21 cellular contexts compared by ENCODE assay signal in genomic region chr11:1260620-1261019, GRCh38. TPM values are rescaled to one million over a fixed set of nuclear protein-coding genes. Genes with fewer than 3 reads are reported as not detected.
"Had no signal": no experiment of that assay in that cellular context is flagged by ENCODE, and none has a peak within 500 bp of the region (broad histone marks: within the 10 kb centered on the region; RNA-seq: fewer than 3 reads in every experiment).

No MANE protein-coding gene starts in this region.

- H3K27ac Mint-ChIP-seq: dendritic cell treated with granulocyte-macrophage colony-stimulating factor and Interleukin-4, amounts not matched to agents 40 ng/mL and 50 ng/mL, for 4 days; nephron progenitor cell; stimulated activated naive CD8-positive, alpha-beta T cell treated with anti-CD3 and anti-CD28 coated beads, Interleukin-15, Interleukin-2, amounts not matched to agents 100 ng/mL and 50 ng/mL, for 24 hours had no signal

- H3K36me3 ChIP-seq: esophagus squamous epithelium, gastroesophageal sphincter, tibial artery, upper lobe of left lung, uterus had no signal

- H3K4me3 ChIP-seq: esophagus squamous epithelium, gastroesophageal sphincter, hepatocyte, lung, tibial artery, upper lobe of left lung, uterus had no signal

- H3K9me3 ChIP-seq: esophagus squamous epithelium, gastroesophageal sphincter, tibial artery, upper lobe of left lung, uterus had no signal

- H3K27me3 ChIP-seq: gastroesophageal sphincter, hepatocyte, upper lobe of left lung, uterus had no signal

- H2AFZ ChIP-seq: hepatocyte had no signal

- H3K4me3 Mint-ChIP-seq: dendritic cell treated with granulocyte-macrophage colony-stimulating factor and Interleukin-4, amounts not matched to agents 40 ng/mL and 50 ng/mL, for 4 days; effector memory CD8-positive, alpha-beta T cell; nephron progenitor cell; stimulated activated naive CD8-positive, alpha-beta T cell treated with anti-CD3 and anti-CD28 coated beads, Interleukin-15, Interleukin-2, amounts not matched to agents 100 ng/mL and 50 ng/mL, for 24 hours had no signal

- H3K4me2 ChIP-seq: hepatocyte had no signal

- H3K27ac ChIP-seq: epithelial cell of prostate, esophagus squamous epithelium, gastroesophageal sphincter, hepatocyte, tibial artery, upper lobe of left lung, uterus had no signal

- ATAC-seq: effector memory CD8-positive, alpha-beta T cell; left ventricle myocardium superior had no signal

- DNase-seq: effector memory CD8-positive, alpha-beta T cell; esophagus squamous epithelium; left ventricle myocardium superior; midbrain; tibial artery; uterus had no signal

- FAIRE-seq: colon, small intestine had no signal

- H3K9me3 Mint-ChIP-seq: effector memory CD8-positive, alpha-beta T cell had no signal

- H3K79me2 ChIP-seq: hepatocyte had no signal

- H3K27me3 Mint-ChIP-seq: dendritic cell treated with granulocyte-macrophage colony-stimulating factor and Interleukin-4, amounts not matched to agents 40 ng/mL and 50 ng/mL, for 4 days; effector memory CD8-positive, alpha-beta T cell; naive thymus-derived CD4-positive, alpha-beta T cell; stimulated activated naive CD8-positive, alpha-beta T cell treated with anti-CD3 and anti-CD28 coated beads, Interleukin-15, Interleukin-2, amounts not matched to agents 100 ng/mL and 50 ng/mL, for 24 hours had no signal

RNA-seq across cellular contexts. Expression of gene MUC5B, which starts 37.8 kb away (rescaled TPM):
- total RNA-seq: kidney epithelial cell; left ventricle myocardium superior; naive thymus-derived CD4-positive, alpha-beta T cell; osteocyte; pulmonary artery endothelial cell; temporal lobe had no signal
- polyA plus RNA-seq: naive thymus-derived CD4-positive, alpha-beta T cell had no signal
